1 cellular context compared by ENCODE assay signal in genomic region chr17:37512442-37513070, GRCh38.
TF ChIP-seq lines count a peak whose summit lies in the region.

No MANE protein-coding gene starts in this region.

TF ChIP-seq in H1, 55 proteins besides CTCF, POLR2A, EP300 and RAD21 (continued from another document):
- TF ChIP-seq USF2 (IDR thresholded peaks at IDR 0.05; ENCODE audit: low read length), result no peak
- TF ChIP-seq CHD1 (IDR thresholded peaks at IDR 0.05; ENCODE audit: low read depth, low read length), result no peak
- no peak for TF ChIP-seq GTF2F1 (IDR thresholded peaks at IDR 0.05; ENCODE audit: borderline replicate concordance, low read depth, low read length)
- TF ChIP-seq NRF1 (IDR thresholded peaks at IDR 0.05; ENCODE audit: low read depth, low read length), result no peak
